Comparison of ENCODE assay signal across 1 cellular context in the genomic region with DNA sequence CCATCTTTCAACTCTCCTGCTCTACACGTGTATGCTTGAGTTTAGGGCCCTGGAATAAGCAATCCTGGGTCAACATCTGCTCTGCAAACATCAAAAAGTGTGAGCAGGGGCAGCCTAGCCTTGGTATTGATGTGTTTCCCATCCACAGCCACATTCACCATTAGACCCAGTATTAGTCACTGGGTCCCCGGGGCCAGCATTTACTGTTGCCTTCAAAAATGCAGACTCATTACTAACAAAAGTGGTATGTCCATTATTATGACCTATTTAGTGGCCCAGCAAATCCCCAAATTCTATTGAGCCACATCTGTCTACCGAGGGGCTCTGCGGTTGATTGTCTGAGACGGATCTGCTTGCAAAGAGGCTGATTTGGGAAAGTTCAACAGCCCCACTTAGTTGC.
TF ChIP-seq lines count a peak whose summit lies in the region.

No MANE protein-coding gene starts in this region.

TF ChIP-seq in GM23338, 12 proteins besides CTCF, POLR2A, EP300 and RAD21 (continued from another document):
- TF ChIP-seq, protein P1, sequence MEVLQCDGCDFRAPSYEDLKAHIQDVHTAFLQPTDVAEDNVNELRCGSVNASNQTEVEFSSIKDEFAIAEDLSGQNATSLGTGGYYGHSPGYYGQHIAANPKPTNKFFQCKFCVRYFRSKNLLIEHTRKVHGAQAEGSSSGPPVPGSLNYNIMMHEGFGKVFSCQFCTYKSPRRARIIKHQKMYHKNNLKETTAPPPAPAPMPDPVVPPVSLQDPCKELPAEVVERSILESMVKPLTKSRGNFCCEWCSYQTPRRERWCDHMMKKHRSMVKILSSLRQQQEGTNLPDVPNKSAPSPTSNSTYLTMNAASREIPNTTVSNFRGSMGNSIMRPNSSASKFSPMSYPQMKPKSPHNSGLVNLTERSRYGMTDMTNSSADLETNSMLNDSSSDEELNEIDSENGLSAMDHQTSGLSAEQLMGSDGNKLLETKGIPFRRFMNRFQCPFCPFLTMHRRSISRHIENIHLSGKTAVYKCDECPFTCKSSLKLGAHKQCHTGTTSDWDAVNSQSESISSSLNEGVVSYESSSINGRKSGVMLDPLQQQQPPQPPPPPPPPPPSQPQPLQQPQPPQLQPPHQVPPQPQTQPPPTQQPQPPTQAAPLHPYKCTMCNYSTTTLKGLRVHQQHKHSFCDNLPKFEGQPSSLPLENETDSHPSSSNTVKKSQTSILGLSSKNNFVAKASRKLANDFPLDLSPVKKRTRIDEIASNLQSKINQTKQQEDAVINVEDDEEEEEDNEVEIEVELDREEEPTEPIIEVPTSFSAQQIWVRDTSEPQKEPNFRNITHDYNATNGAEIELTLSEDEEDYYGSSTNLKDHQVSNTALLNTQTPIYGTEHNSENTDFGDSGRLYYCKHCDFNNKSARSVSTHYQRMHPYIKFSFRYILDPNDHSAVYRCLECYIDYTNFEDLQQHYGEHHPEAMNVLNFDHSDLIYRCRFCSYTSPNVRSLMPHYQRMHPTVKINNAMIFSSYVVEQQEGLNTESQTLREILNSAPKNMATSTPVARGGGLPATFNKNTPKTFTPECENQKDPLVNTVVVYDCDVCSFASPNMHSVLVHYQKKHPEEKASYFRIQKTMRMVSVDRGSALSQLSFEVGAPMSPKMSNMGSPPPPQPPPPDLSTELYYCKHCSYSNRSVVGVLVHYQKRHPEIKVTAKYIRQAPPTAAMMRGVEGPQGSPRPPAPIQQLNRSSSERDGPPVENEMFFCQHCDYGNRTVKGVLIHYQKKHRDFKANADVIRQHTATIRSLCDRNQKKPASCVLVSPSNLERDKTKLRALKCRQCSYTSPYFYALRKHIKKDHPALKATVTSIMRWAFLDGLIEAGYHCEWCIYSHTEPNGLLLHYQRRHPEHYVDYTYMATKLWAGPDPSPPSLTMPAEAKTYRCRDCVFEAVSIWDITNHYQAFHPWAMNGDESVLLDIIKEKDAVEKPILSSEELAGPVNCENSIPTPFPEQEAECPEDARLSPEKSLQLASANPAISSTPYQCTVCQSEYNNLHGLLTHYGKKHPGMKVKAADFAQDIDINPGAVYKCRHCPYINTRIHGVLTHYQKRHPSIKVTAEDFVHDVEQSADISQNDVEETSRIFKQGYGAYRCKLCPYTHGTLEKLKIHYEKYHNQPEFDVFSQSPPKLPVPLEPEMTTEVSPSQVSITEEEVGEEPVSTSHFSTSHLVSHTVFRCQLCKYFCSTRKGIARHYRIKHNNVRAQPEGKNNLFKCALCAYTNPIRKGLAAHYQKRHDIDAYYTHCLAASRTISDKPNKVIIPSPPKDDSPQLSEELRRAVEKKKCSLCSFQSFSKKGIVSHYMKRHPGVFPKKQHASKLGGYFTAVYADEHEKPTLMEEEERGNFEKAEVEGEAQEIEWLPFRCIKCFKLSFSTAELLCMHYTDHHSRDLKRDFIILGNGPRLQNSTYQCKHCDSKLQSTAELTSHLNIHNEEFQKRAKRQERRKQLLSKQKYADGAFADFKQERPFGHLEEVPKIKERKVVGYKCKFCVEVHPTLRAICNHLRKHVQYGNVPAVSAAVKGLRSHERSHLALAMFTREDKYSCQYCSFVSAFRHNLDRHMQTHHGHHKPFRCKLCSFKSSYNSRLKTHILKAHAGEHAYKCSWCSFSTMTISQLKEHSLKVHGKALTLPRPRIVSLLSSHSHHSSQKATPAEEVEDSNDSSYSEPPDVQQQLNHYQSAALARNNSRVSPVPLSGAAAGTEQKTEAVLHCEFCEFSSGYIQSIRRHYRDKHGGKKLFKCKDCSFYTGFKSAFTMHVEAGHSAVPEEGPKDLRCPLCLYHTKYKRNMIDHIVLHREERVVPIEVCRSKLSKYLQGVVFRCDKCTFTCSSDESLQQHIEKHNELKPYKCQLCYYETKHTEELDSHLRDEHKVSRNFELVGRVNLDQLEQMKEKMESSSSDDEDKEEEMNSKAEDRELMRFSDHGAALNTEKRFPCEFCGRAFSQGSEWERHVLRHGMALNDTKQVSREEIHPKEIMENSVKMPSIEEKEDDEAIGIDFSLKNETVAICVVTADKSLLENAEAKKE (CRISPR knock-in tag; IDR thresholded peaks at IDR 0.05) = no peak
- TF ChIP-seq NANOG (IDR thresholded peaks at IDR 0.05; ENCODE audit: borderline replicate concordance) = no peak
TF ChIP-seq in GM23338: peak in this region for 0.
